ENCODE assay signal across 11 cellular contexts in the genomic region with DNA sequence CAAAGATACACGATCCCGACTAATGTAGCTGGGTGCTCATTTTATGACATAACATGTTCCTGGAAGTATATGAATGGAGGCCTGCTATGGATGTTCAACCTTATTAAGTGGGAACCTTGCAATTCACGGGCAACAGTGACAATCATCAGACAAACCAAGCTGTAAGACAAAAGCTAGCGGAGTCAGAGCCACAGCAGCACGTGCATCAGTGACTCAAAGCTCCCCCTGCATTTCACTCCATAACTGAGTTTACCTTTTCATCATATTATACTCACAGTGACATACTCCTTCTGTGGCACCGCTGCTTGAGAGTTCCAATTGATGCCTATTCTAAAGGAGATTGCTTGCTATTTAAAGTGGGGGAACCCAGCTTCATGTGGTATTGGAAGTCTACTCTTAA.
"Had no signal": no experiment of that assay in that cellular context is flagged by ENCODE, and none has a peak within 500 bp of the region (broad histone marks: within the 10 kb centered on the region; RNA-seq: fewer than 3 reads in every experiment).

No MANE protein-coding gene starts in this region.

- H3K4me1 ChIP-seq: HAP-1 had no signal

- ATAC-seq: GM23338, HCT116 had no signal

- H2AFZ ChIP-seq: GM23248, GM23338 had no signal

- H3K27ac ChIP-seq: GM23248 had no signal

- H3K27ac Mint-ChIP-seq: GM23338, H9, HFFc6 had no signal

- H3K9ac ChIP-seq: GM23248 had no signal

- H3K9me3 ChIP-seq: HAP-1 had no signal

- H3K4me1 Mint-ChIP-seq: GM23338 had no signal

- H3K36me3 ChIP-seq: HAP-1 had no signal

- H3K4me2 ChIP-seq: GM23338 had no signal

- H3K4me3 ChIP-seq: GM23248, GM23338, HAP-1 had no signal

- H3K4me3 Mint-ChIP-seq: GM23338, H9, HFFc6 had no signal

- DNase-seq: GM23248, GOT3, H7, H9, HCEC 1CT, HFFc6 had no signal

- FAIRE-seq: H1, H54 had no signal

- H3K9me3 Mint-ChIP-seq: HFFc6 had no signal
